Comparison of ENCODE assay signal across 18 cellular contexts in the genomic region with DNA sequence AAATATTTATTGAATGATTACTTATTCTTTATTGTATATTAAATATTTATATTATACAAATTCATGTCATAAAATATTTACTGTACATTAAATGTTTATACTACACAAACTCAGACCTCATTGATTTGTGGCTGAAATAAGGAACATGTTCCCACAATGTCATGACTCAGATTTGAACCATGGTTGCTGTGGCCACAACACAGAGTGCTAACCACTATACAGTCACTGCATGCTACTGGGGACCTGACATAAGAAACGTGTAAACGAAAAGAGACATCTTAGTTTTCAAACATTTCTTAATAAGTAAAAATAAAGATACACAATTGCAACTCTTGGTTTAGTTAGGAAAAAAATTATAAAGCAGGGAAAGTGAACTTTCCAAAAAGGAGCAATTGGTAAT.
DNase-seq lines count a peak whose midpoint lies in the region; ATAC-seq, FAIRE-seq and TF ChIP-seq lines count a peak whose summit lies in the region.
"Had no signal": no experiment of that assay in that cellular context is flagged by ENCODE, and none has a peak within 500 bp of the region (broad histone marks: within the 10 kb centered on the region; RNA-seq: fewer than 3 reads in every experiment).

No MANE protein-coding gene starts in this region.

- H3K27me3 ChIP-seq in HepG2 (ENCODE audit: control insufficient read depth in 1 of 2, insufficient read depth in 2 of 2, low read length in 2 of 2): no peaks in the 10 kb centered on the region
- no peaks in the 10 kb centered on the region for H3K27me3 ChIP-seq in right lobe of liver
- H3K27me3 ChIP-seq: BLaER1 treated with 17β-estradiol and CSF1 and Interleukin-3, amounts not matched to agents 10 nM and 100 nM had no signal

- TF ChIP-seq RAD21 in HepG2 (CRISPR knock-in tag; IDR thresholded peaks at IDR 0.05): no peak

- no peak for FAIRE-seq in HepG2 (lab: Jason Lieb, UNC)
- FAIRE-seq: GM12878, GM18507 had no signal

- H3K4me1 ChIP-seq in HepG2 (ENCODE audit: insufficient read depth, low read length): peaks cover 56% of the 10 kb centered on the region
- peaks cover 0 to 39% (median 12%) of the 10 kb centered on the region in 4 donors for H3K4me1 ChIP-seq in right lobe of liver
- H3K4me1 ChIP-seq: BLaER1 treated with 17β-estradiol and CSF1 and Interleukin-3, amounts not matched to agents 10 nM and 100 nM had no signal

- TF ChIP-seq CTCF in HepG2 (CRISPR knock-in tag; IDR thresholded peaks at IDR 0.05) (no peak), right lobe of liver (IDR thresholded peaks at IDR 0.05) (no peak), fibroblast of mammary gland (conservative IDR thresholded peaks at IDR 0.05; ENCODE audit: control insufficient read depth, insufficient read depth, low read depth, low read length) (no peak)

- DNase-seq in HepG2 (ENCODE audit: low spot score) (no peak), right lobe of liver (no peak), M059J (ENCODE audit: low read depth) (peak; percentile 8), fibroblast of mammary gland (ENCODE audit: low read depth) (peak; percentile 39), NAMALWA (ENCODE audit: low spot score) (no peak), NCI-H1417 (lab: John Stamatoyannopoulos, UW) (no peak)
- DNase-seq: ACHN; Calu3; CD4-positive, CD25-positive, alpha-beta regulatory T cell; DMS 273 treated with DMSO at 0.1 percent for 48 hours; GOT3; H9 had no signal

- no TSS peak for BruUV-seq in HepG2 (replicated peaks; lab: Mats Ljungman, UMichigan)

- in situ Hi-C loops in HepG2 (cut with HindIII; ENCODE audit: extremely low pct_ligation_motif_present, low pct_unique_long_range_greater_than_20kb): no loop called here

- CTCF ChIA-PET in HepG2 (lab: Yijun Ruan, JAX; ENCODE audit: low intra/inter-chr PET ratio, low total read pairs): no interaction called here

- no peak overlapping the region for H3K4me2 ChIP-seq in HepG2 (ENCODE audit: low read depth, low read length)
- H3K4me2 ChIP-seq: BLaER1 treated with 17β-estradiol and CSF1 and Interleukin-3, amounts not matched to agents 10 nM and 100 nM had no signal

- H3K4me3 ChIP-seq in HepG2 (replicated peaks in 1 of 3; ENCODE audit: insufficient read depth in 1 of 3, low read depth in 2 of 3, low read length in 3 of 3) (no peak overlapping the region), right lobe of liver (no peak overlapping the region), fibroblast of mammary gland (ENCODE audit: control insufficient read depth, low read depth, low read length) (no peak overlapping the region)
- H3K4me3 ChIP-seq: BLaER1 treated with 17β-estradiol and CSF1 and Interleukin-3, amounts not matched to agents 10 nM and 100 nM; GM12878 had no signal

- intact Hi-C loops in HepG2 (cut with micrococcal nuclease; ENCODE audit: unreplicated experiment): no loop called here
- intact Hi-C loops in right lobe of liver (cut with DNase I): no loop called here

- 97% methylated on average over 2 of the region's 2 CpGs for WGBS in HepG2 (ENCODE audit: low lambda C conversion rate)
- WGBS in right lobe of liver (ENCODE audit: insufficient coverage, low coverage, low lambda C conversion rate, missing lambda C conversion rate): 87% methylated on average over 2 of the region's 2 CpGs

- no peak overlapping the region for H3K9ac ChIP-seq in HepG2 (ENCODE audit: insufficient read depth, low read depth, low read length)
- H3K9ac ChIP-seq: BLaER1 treated with 17β-estradiol and CSF1 and Interleukin-3, amounts not matched to agents 10 nM and 100 nM had no signal

- POLR2A ChIA-PET in HepG2 (lab: Yijun Ruan, JAX): interaction anchor here (4.8 kb wide), 1 partner anchor 65 kb away, joined by 72 read pairs; no protein-coding TSS in a partner anchor

- H3K9me3 ChIP-seq in HepG2 (ENCODE audit: low read length): no peaks in the 10 kb centered on the region
- H3K9me3 ChIP-seq in right lobe of liver: no peaks in the 10 kb centered on the region
- H3K9me3 ChIP-seq: BLaER1 treated with 17β-estradiol and CSF1 and Interleukin-3, amounts not matched to agents 10 nM and 100 nM had no signal

- H2AFZ ChIP-seq in HepG2 (ENCODE audit: low read length): no peak overlapping the region

- ATAC-seq in HepG2 (no peak), right lobe of liver (no peak), GM18520 (IDR thresholded peaks at IDR 0.05; ENCODE audit: unreplicated experiment) (no peak), HG02973 (IDR thresholded peaks at IDR 0.05; ENCODE audit: unreplicated experiment) (no peak)
- ATAC-seq: GM12878 had no signal

- TF ChIP-seq POLR2A in HepG2 (IDR thresholded peaks at IDR 0.05; ENCODE audit: insufficient read depth in 1 of 2, low read depth in 2 of 2, low read length in 2 of 2) (no peak), right lobe of liver (IDR thresholded peaks at IDR 0.05) (no peak)

- no peak for TF ChIP-seq EP300 in HepG2 (IDR thresholded peaks at IDR 0.05; ENCODE audit: low read depth in 2 of 2, low read length in 2 of 2)
- TF ChIP-seq EP300 in HepG2 (CRISPR knock-in tag; IDR thresholded peaks at IDR 0.05; ENCODE audit: borderline replicate concordance): no peak

- H4K20me1 ChIP-seq in HepG2 (ENCODE audit: insufficient read depth, low read length): no peaks in the 10 kb centered on the region
- H4K20me1 ChIP-seq: BLaER1 treated with 17β-estradiol and CSF1 and Interleukin-3, amounts not matched to agents 10 nM and 100 nM had no signal

- peak overlapping the region; percentile 100 for H3K27ac ChIP-seq in HepG2 (ENCODE audit: extremely low read length, insufficient read depth, low read length)
- H3K27ac ChIP-seq in right lobe of liver: no peak overlapping the region
- H3K27ac ChIP-seq: BLaER1 treated with 17β-estradiol and CSF1 and Interleukin-3, amounts not matched to agents 10 nM and 100 nM; HL-60 had no signal

- H3K79me2 ChIP-seq in HepG2 (ENCODE audit: insufficient read depth, low read length): no peaks in the 10 kb centered on the region

- no peaks in the 10 kb centered on the region for H3K36me3 ChIP-seq in HepG2 (replicated peaks in 1 of 2; ENCODE audit: control insufficient read depth in 1 of 2, insufficient read depth in 2 of 2, low read length in 2 of 2)
- no peaks in the 10 kb centered on the region for H3K36me3 ChIP-seq in right lobe of liver
- H3K36me3 ChIP-seq: BLaER1 treated with 17β-estradiol and CSF1 and Interleukin-3, amounts not matched to agents 10 nM and 100 nM had no signal

TF ChIP-seq in HepG2, 621 proteins besides CTCF, POLR2A, EP300 and RAD21:
- TF ChIP-seq ZNF615 (CRISPR knock-in tag; IDR thresholded peaks at IDR 0.05; ENCODE audit: borderline replicate concordance) (no peak), ZNF564 (CRISPR knock-in tag; IDR thresholded peaks at IDR 0.05) (no peak)

Comparison
In these comparisons a context has a peak if more than half of its experiments do, and no peak if none do; other contexts are left out.
1. DNase-seq: peak in M059J (single experiment) and fibroblast of mammary gland (single experiment); none in HepG2 (single experiment), right lobe of liver (0 of 3), NAMALWA (single experiment) and NCI-H1417 (0 of 3).